In the genomic region with DNA sequence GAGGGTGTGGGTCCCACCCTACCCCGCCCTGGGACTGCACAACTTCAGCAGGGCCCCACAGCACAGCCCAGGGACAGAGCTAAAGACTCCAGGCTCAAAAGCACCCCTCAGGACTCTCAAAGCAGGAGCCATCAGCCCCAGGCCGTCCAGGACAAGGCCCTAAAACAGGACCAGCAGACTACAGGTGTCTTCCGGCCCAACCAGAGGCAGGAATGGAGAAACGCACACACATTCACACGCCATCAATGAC, we compare ENCODE assay signal across 8 cellular contexts. TPM values are rescaled to one million over a fixed set of nuclear protein-coding genes. Genes with fewer than 3 reads are reported as not detected.
DNase-seq lines count a peak whose midpoint lies in the region; FAIRE-seq and TF ChIP-seq lines count a peak whose summit lies in the region.

No MANE protein-coding gene starts in this region.

- no peak for DNase-seq in activated CD4-positive, alpha-beta T cell treated with anti-CD3 and anti-CD28 coated beads, Interleukin-2, amount 10 ng/mL, durations not matched to agents 24 days and 14 days
- DNase-seq in activated CD4-positive, alpha-beta T cell treated with anti-CD3 and anti-CD28 coated beads for 48 hours = no peak
- DNase-seq in SJCRH30 = no peak
- no peak for DNase-seq in fibroblast of lung (ENCODE audit: low read depth in 2 of 2)
- DNase-seq in HPDE6-E6E7 (ENCODE audit: extremely low spot score) = no peak
- no peak for DNase-seq in GM12892 (ENCODE audit: insufficient read length)
- DNase-seq in hepatic stellate cell (ENCODE audit: low spot score) = no peak

- H3K27ac ChIP-seq in SJCRH30 (peak overlapping the region; percentile 92), fibroblast of lung (ENCODE audit: insufficient read depth, low read length) (peak overlapping the region; percentile 98), parathyroid adenoma (peak overlapping the region; percentile 93)

- intact Hi-C loops in activated CD4-positive, alpha-beta T cell treated with anti-CD3 and anti-CD28 coated beads, Interleukin-2, amount 10 ng/mL, durations not matched to agents 24 days and 14 days (cut with micrococcal nuclease) = loop anchor here (1.0 to 10.0 kb wide), 2 partner anchors 32 to 1852 kb away; a partner anchor contains a TSS

- H3K4me2 ChIP-seq in fibroblast of lung (ENCODE audit: extremely low read depth, insufficient read depth, low read length) (peak overlapping the region; percentile 76), parathyroid adenoma (ENCODE audit: low read length) (peak overlapping the region; percentile 62)

- H3K79me2 ChIP-seq in fibroblast of lung (ENCODE audit: control insufficient read depth, insufficient read depth, low read length) = peaks cover 51% of the 10 kb centered on the region
- peaks cover 30% of the 10 kb centered on the region for H3K79me2 ChIP-seq in parathyroid adenoma

- no peak for TF ChIP-seq POLR2A in GM12892 (IDR thresholded peaks at IDR 0.05; ENCODE audit: low read depth, low read length)

- TF ChIP-seq CTCF in fibroblast of lung (conservative IDR thresholded peaks at IDR 0.05 in 1 of 2, IDR thresholded peaks at IDR 0.05 in 1 of 2; ENCODE audit: low read depth in 1 of 2, low read length in 2 of 2) = peak in 1 of 2 donors; percentile 12
- no peak for TF ChIP-seq CTCF in parathyroid adenoma (IDR thresholded peaks at IDR 0.05)

- H3K27ac Mint-ChIP-seq in activated CD4-positive, alpha-beta T cell treated with anti-CD3 and anti-CD28 coated beads, Interleukin-2, amount 10 ng/mL, durations not matched to agents 24 days and 14 days = peak overlapping the region; percentile 97

- H3K9ac ChIP-seq in fibroblast of lung (ENCODE audit: insufficient read depth, low read length) = peak overlapping the region; percentile 95
- H3K9ac ChIP-seq in parathyroid adenoma = peak overlapping the region; percentile 2

- H3K4me3 Mint-ChIP-seq in activated CD4-positive, alpha-beta T cell treated with anti-CD3 and anti-CD28 coated beads, Interleukin-2, amount 10 ng/mL, durations not matched to agents 24 days and 14 days = peak overlapping the region; percentile 85

- FAIRE-seq in GM12892 (lab: Jason Lieb, UNC) = no peak

- H3K4me3 ChIP-seq in SJCRH30 (peak overlapping the region; percentile 70), fibroblast of lung (replicated peaks in 1 of 4; ENCODE audit: control extremely low read depth in 1 of 4, insufficient read depth in 1 of 4, low read depth in 3 of 4, low read length in 4 of 4) (peak overlapping the region; percentile 72 to 95 (median 78)), parathyroid adenoma (ENCODE audit: low read depth, low read length) (peak overlapping the region; percentile 61)

- H3K27me3 ChIP-seq in SJCRH30 (no peaks in the 10 kb centered on the region), fibroblast of lung (ENCODE audit: control insufficient read depth, insufficient read depth, low read length) (no peaks in the 10 kb centered on the region), parathyroid adenoma (ENCODE audit: control insufficient read depth, insufficient read depth, low read length) (no peaks in the 10 kb centered on the region)

- no peaks in the 10 kb centered on the region for H3K9me3 Mint-ChIP-seq in activated CD4-positive, alpha-beta T cell treated with anti-CD3 and anti-CD28 coated beads, Interleukin-2, amount 10 ng/mL, durations not matched to agents 24 days and 14 days

- H3K27me3 Mint-ChIP-seq in activated CD4-positive, alpha-beta T cell treated with anti-CD3 and anti-CD28 coated beads, Interleukin-2, amount 10 ng/mL, durations not matched to agents 24 days and 14 days = no peaks in the 10 kb centered on the region

- H3K36me3 ChIP-seq in SJCRH30 (no peaks in the 10 kb centered on the region), fibroblast of lung (ENCODE audit: control insufficient read depth, insufficient read depth, low read length) (peaks cover 23% of the 10 kb centered on the region), parathyroid adenoma (ENCODE audit: control insufficient read depth, insufficient read depth, low read length) (no peaks in the 10 kb centered on the region)

- H4K20me1 ChIP-seq in fibroblast of lung (ENCODE audit: control insufficient read depth, extremely low read depth, insufficient read depth, low read length) = no peaks in the 10 kb centered on the region

- peaks cover 34% of the 10 kb centered on the region for H3K36me3 Mint-ChIP-seq in activated CD4-positive, alpha-beta T cell treated with anti-CD3 and anti-CD28 coated beads, Interleukin-2, amount 10 ng/mL, durations not matched to agents 24 days and 14 days (ENCODE audit: low read depth)

- H3K4me1 ChIP-seq in SJCRH30 = peaks cover 16% of the 10 kb centered on the region
- H3K4me1 ChIP-seq in fibroblast of lung (ENCODE audit: control insufficient read depth, extremely low read depth, insufficient read depth, low read length) = peaks cover 12% of the 10 kb centered on the region
- H3K4me1 ChIP-seq in parathyroid adenoma = peaks cover 1% of the 10 kb centered on the region

- H3K4me1 Mint-ChIP-seq in activated CD4-positive, alpha-beta T cell treated with anti-CD3 and anti-CD28 coated beads, Interleukin-2, amount 10 ng/mL, durations not matched to agents 24 days and 14 days = peaks cover 47% of the 10 kb centered on the region

- H3K9me3 ChIP-seq in SJCRH30 (replicated peaks) = no peaks in the 10 kb centered on the region
- no peaks in the 10 kb centered on the region for H3K9me3 ChIP-seq in fibroblast of lung (ENCODE audit: control insufficient read depth, insufficient read depth, low read depth, low read length)
- no peaks in the 10 kb centered on the region for H3K9me3 ChIP-seq in parathyroid adenoma (ENCODE audit: control insufficient read depth, low read length)

- peak overlapping the region; percentile 33 for H2AFZ ChIP-seq in fibroblast of lung (ENCODE audit: low read length)
- H2AFZ ChIP-seq in parathyroid adenoma = peak overlapping the region; percentile 86

RNA-seq across cellular contexts. Expression of a gene that starts 26.1 kb away (rescaled TPM):
- 18.3 and 20.0 TPM in 2 replicates for total RNA-seq in activated CD4-positive, alpha-beta T cell treated with anti-CD3 and anti-CD28 coated beads, Interleukin-2, amount 10 ng/mL, durations not matched to agents 24 days and 14 days
- total RNA-seq in SJCRH30 (2014; rRNA removed; shearing (Covaris generic)) = 12.4 and 12.8 TPM in 2 replicates
- total RNA-seq in fibroblast of lung = 3.0 and 3.6 TPM in 2 replicates
- 5.0 and 7.0 TPM in 2 replicates for polyA plus RNA-seq in fibroblast of lung
- 3.9 and 8.3 TPM in 2 replicates for polyA plus RNA-seq in fibroblast of lung (2012)
- 10.2 and 28.6 TPM in 2 replicates for polyA minus RNA-seq in fibroblast of lung (ENCODE audit: low replicate concordance)
- 7.4 TPM for polyA plus RNA-seq in GM12892 (2012; ENCODE audit: missing spikeins)

RNA-seq across cellular contexts. Expression of a gene that starts 31.4 kb away (rescaled TPM):
- total RNA-seq in activated CD4-positive, alpha-beta T cell treated with anti-CD3 and anti-CD28 coated beads, Interleukin-2, amount 10 ng/mL, durations not matched to agents 24 days and 14 days = 79.1 and 84.9 TPM in 2 replicates
- 74.9 and 78.1 TPM in 2 replicates for total RNA-seq in SJCRH30 (2014; rRNA removed; shearing (Covaris generic))
- 92.7 and 136 TPM in 2 replicates for total RNA-seq in fibroblast of lung
- polyA plus RNA-seq in fibroblast of lung = 139 and 172 TPM in 2 replicates
- polyA plus RNA-seq in fibroblast of lung (2012) = 222 and 271 TPM in 2 replicates
- 473 and 503 TPM in 2 replicates for polyA minus RNA-seq in fibroblast of lung (ENCODE audit: low replicate concordance)
- 32.9 TPM for polyA plus RNA-seq in GM12892 (2012; ENCODE audit: missing spikeins)

RNA-seq across cellular contexts. Expression of a gene that starts 32.5 kb away (rescaled TPM):
- total RNA-seq in activated CD4-positive, alpha-beta T cell treated with anti-CD3 and anti-CD28 coated beads, Interleukin-2, amount 10 ng/mL, durations not matched to agents 24 days and 14 days = 272 and 275 TPM in 2 replicates
- 491 and 498 TPM in 2 replicates for total RNA-seq in SJCRH30 (2014; rRNA removed; shearing (Covaris generic))
- 305 and 306 TPM in 2 replicates for total RNA-seq in fibroblast of lung
- polyA plus RNA-seq in fibroblast of lung = 337 and 356 TPM in 2 replicates
- 561 and 583 TPM in 2 replicates for polyA plus RNA-seq in fibroblast of lung (2012)
- 0.59 TPM in 1 of 2 replicates, not detected in the other for polyA minus RNA-seq in fibroblast of lung (ENCODE audit: low replicate concordance)
- 652 TPM for polyA plus RNA-seq in GM12892 (2012; ENCODE audit: missing spikeins)

RNA-seq across cellular contexts. Expression of a gene that starts 32.7 kb away (rescaled TPM):
- total RNA-seq in activated CD4-positive, alpha-beta T cell treated with anti-CD3 and anti-CD28 coated beads, Interleukin-2, amount 10 ng/mL, durations not matched to agents 24 days and 14 days = 24.4 and 25.9 TPM in 2 replicates
- total RNA-seq in SJCRH30 (2014; rRNA removed; shearing (Covaris generic)) = 11.3 and 12.0 TPM in 2 replicates
- total RNA-seq in fibroblast of lung = 19.3 and 27.2 TPM in 2 replicates
- 11.9 and 14.8 TPM in 2 replicates for polyA plus RNA-seq in fibroblast of lung
- polyA plus RNA-seq in fibroblast of lung (2012) = 12.2 and 13.9 TPM in 2 replicates
- 5.0 and 8.6 TPM in 2 replicates for polyA minus RNA-seq in fibroblast of lung (ENCODE audit: low replicate concordance)
- 22.8 TPM for polyA plus RNA-seq in GM12892 (2012; ENCODE audit: missing spikeins)

RNA-seq across cellular contexts. Expression of a gene that starts 42.7 kb away (rescaled TPM):
- 5.7 and 6.5 TPM in 2 replicates for total RNA-seq in activated CD4-positive, alpha-beta T cell treated with anti-CD3 and anti-CD28 coated beads, Interleukin-2, amount 10 ng/mL, durations not matched to agents 24 days and 14 days
- 23.4 and 45.0 TPM in 2 replicates for total RNA-seq in SJCRH30 (2014; rRNA removed; shearing (Covaris generic))
- 37.2 and 44.6 TPM in 2 replicates for total RNA-seq in fibroblast of lung
- polyA plus RNA-seq in fibroblast of lung = 12.8 and 14.3 TPM in 2 replicates
- polyA plus RNA-seq in fibroblast of lung (2012) = 12.0 and 14.9 TPM in 2 replicates
- 33.0 and 36.1 TPM in 2 replicates for polyA minus RNA-seq in fibroblast of lung (ENCODE audit: low replicate concordance)
- polyA plus RNA-seq in GM12892 (2012; ENCODE audit: missing spikeins) = 10.3 TPM
